Comparison of ENCODE assay signal across 15 cellular contexts in the genomic region with DNA sequence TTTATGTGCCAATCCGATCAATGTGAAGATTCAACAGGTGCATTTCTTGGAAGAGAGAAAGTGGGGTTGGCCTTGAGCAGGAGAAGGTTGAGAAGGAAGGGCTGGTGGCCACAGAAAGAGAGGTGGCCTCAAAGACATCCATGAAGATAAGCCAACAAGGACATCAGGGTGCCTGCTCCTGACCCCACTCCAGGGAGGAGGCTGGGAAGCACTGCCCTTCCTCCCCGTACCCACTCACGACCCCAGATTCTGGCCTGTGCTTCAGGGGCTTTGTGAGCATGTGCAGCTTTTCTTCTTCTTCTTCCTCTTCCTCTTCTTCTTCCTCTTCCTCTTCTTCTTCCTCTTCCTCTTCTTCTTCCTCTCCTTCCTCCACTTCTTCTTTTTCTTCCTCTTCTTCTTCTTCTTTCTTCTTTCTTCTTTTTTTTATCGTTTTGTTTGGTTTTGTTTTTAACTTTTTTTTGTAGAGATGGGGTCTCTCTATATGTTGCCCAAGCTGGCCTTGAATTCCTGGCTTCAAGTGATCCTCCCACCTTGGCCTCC. TPM values are rescaled to one million over a fixed set of nuclear protein-coding genes. Genes with fewer than 3 reads are reported as not detected.
DNase-seq lines count a peak whose midpoint lies in the region; ATAC-seq and TF ChIP-seq lines count a peak whose summit lies in the region.
"Had no signal": no experiment of that assay in that cellular context is flagged by ENCODE, and none has a peak within 500 bp of the region (broad histone marks: within the 10 kb centered on the region; RNA-seq: fewer than 3 reads in every experiment).

No MANE protein-coding gene starts in this region.

- CTCF ChIA-PET in activated CD4-positive, alpha-beta memory T cell treated with anti-CD3 and anti-CD28 coated beads for 36 hours (lab: Charles Lee): interaction anchor here (1.6 kb wide), 1 partner anchor 303 kb away, joined by 3 read pairs; no protein-coding TSS in a partner anchor

- H3K4me3 Mint-ChIP-seq in activated CD4-positive, alpha-beta memory T cell treated with anti-CD3 and anti-CD28 coated beads for 36 hours: no peak overlapping the region

- ATAC-seq in heart left ventricle (no peak), left ventricle myocardium superior (no peak), aorta (ENCODE audit: low FRiP score) (no peak), HG03460 (IDR thresholded peaks at IDR 0.05; ENCODE audit: unreplicated experiment) (no peak)

- H3K9me3 Mint-ChIP-seq in activated CD4-positive, alpha-beta memory T cell treated with anti-CD3 and anti-CD28 coated beads for 36 hours: no peaks in the 10 kb centered on the region

- POLR2A ChIA-PET in activated CD4-positive, alpha-beta memory T cell treated with anti-CD3 and anti-CD28 coated beads for 36 hours (lab: Charles Lee): no interaction called here

- H3K79me2 ChIP-seq in parathyroid adenoma: no peaks in the 10 kb centered on the region

- H3K36me3 ChIP-seq in heart left ventricle (no peaks in the 10 kb centered on the region), esophagus muscularis mucosa (no peaks in the 10 kb centered on the region), parathyroid adenoma (ENCODE audit: control insufficient read depth, insufficient read depth, low read length) (no peaks in the 10 kb centered on the region), aorta (ENCODE audit: control insufficient read depth in 1 of 2, insufficient read depth in 2 of 2, low read length in 1 of 2) (no peaks in the 10 kb centered on the region)

- no peak for TF ChIP-seq EP300 in esophagus muscularis mucosa (IDR thresholded peaks at IDR 0.05)

- TF ChIP-seq POLR2A in heart left ventricle (IDR thresholded peaks at IDR 0.05) (no peak), esophagus muscularis mucosa (IDR thresholded peaks at IDR 0.05; ENCODE audit: low read depth) (no peak)

- no peak overlapping the region for H3K4me2 ChIP-seq in parathyroid adenoma (ENCODE audit: low read length)
- H3K4me2 ChIP-seq: KMS-11 had no signal

- DNase-seq in heart left ventricle (peak in 2 of 5 donors; percentile 6 to 24), left ventricle myocardium superior (no peak), esophagus muscularis mucosa (ENCODE audit: extremely low spot score) (no peak), aorta (no peak), GOT3 (lab: John Stamatoyannopoulos, UW) (no peak)
- no peak for DNase-seq in activated CD4-positive, alpha-beta memory T cell treated with anti-CD3 and anti-CD28 coated beads for 36 hours
- DNase-seq: activated CD4-positive, alpha-beta T cell treated with anti-CD3 and anti-CD28 coated beads, Interleukin-2, amount 50 U/mL, for 48 hours; activated gamma-delta T cell; NCI-H1930; NCI-H774; SHP77 had no signal

- 82 to 89% (median 87%) methylated on average over 4 of the region's 4 CpGs for WGBS in heart left ventricle, 4 donors
- 96% methylated on average over 4 of the region's 4 CpGs for WGBS in esophagus muscularis mucosa
- WGBS in aorta, 2 donors: 90 to 95% methylated on average over 4 of the region's 4 CpGs

- no peaks in the 10 kb centered on the region for H3K27me3 Mint-ChIP-seq in activated CD4-positive, alpha-beta memory T cell treated with anti-CD3 and anti-CD28 coated beads for 36 hours

- no peaks in the 10 kb centered on the region for H3K36me3 Mint-ChIP-seq in activated CD4-positive, alpha-beta memory T cell treated with anti-CD3 and anti-CD28 coated beads for 36 hours

- H3K9me3 ChIP-seq in heart left ventricle (peaks cover 0 to 5% (median 0%) of the 10 kb centered on the region in 12 donors), esophagus muscularis mucosa (no peaks in the 10 kb centered on the region), parathyroid adenoma (ENCODE audit: control insufficient read depth, low read length) (no peaks in the 10 kb centered on the region), aorta (ENCODE audit: control insufficient read depth, low read length) (no peaks in the 10 kb centered on the region)

- H3K27ac ChIP-seq in heart left ventricle (peak overlapping the region in 11 of 12 donors; percentile 74 to 97 (median 89)), esophagus muscularis mucosa (replicated peaks in 1 of 4) (peak overlapping the region; percentile 54 to 85 (median 76)), parathyroid adenoma (peak overlapping the region; percentile 95), aorta (ENCODE audit: low read depth in 1 of 2, low read length in 2 of 2) (peak overlapping the region; percentile 31 to 65)
- H3K27ac ChIP-seq: KMS-11 had no signal

- H3K27me3 ChIP-seq in heart left ventricle (no peaks in the 10 kb centered on the region), esophagus muscularis mucosa (no peaks in the 10 kb centered on the region), parathyroid adenoma (ENCODE audit: control insufficient read depth, insufficient read depth, low read length) (no peaks in the 10 kb centered on the region), aorta (ENCODE audit: control insufficient read depth in 1 of 2, insufficient read depth in 2 of 2, low read length in 1 of 2) (no peaks in the 10 kb centered on the region)

- no peak overlapping the region for H3K9ac ChIP-seq in parathyroid adenoma
- H3K9ac ChIP-seq: KMS-11 had no signal

- peaks cover 25 to 98% (median 89%) of the 10 kb centered on the region in 12 donors for H3K4me1 ChIP-seq in heart left ventricle
- peaks cover 69 to 93% (median 89%) of the 10 kb centered on the region in 4 donors for H3K4me1 ChIP-seq in esophagus muscularis mucosa
- H3K4me1 ChIP-seq in parathyroid adenoma: peaks cover 21% of the 10 kb centered on the region
- peaks cover 4 to 18% of the 10 kb centered on the region in 2 donors for H3K4me1 ChIP-seq in aorta (ENCODE audit: control insufficient read depth in 1 of 2, insufficient read depth in 2 of 2, low read length in 2 of 2)

- intact Hi-C loops in heart left ventricle (cut with DNase I) (loop anchor here in 3 of 10 donors (5.0 to 10.0 kb wide), 3 partner anchors 34 to 67 kb away; no protein-coding TSS in a partner anchor), left ventricle myocardium superior (cut with micrococcal nuclease) (no loop called here), esophagus muscularis mucosa (cut with DNase I) (loop anchor here (5.0 kb wide), 1 partner anchor 64 kb away; no protein-coding TSS in a partner anchor), aorta (cut with DNase I) (no loop called here)
- intact Hi-C loops in activated CD4-positive, alpha-beta memory T cell treated with anti-CD3 and anti-CD28 coated beads for 36 hours (cut with micrococcal nuclease): no loop called here

- H2AFZ ChIP-seq in parathyroid adenoma: no peak overlapping the region

- peaks cover 8% of the 10 kb centered on the region for H3K4me1 Mint-ChIP-seq in activated CD4-positive, alpha-beta memory T cell treated with anti-CD3 and anti-CD28 coated beads for 36 hours (ENCODE audit: low read depth)

- H3K4me3 ChIP-seq in heart left ventricle (no peak overlapping the region), esophagus muscularis mucosa (no peak overlapping the region), parathyroid adenoma (ENCODE audit: low read depth, low read length) (no peak overlapping the region), aorta (ENCODE audit: low read length in 2 of 2) (no peak overlapping the region)
- H3K4me3 ChIP-seq: skin epidermis had no signal

- no peak overlapping the region for H3K27ac Mint-ChIP-seq in activated CD4-positive, alpha-beta memory T cell treated with anti-CD3 and anti-CD28 coated beads for 36 hours

- TF ChIP-seq CTCF in heart left ventricle (IDR thresholded peaks at IDR 0.05) (no peak), esophagus muscularis mucosa (IDR thresholded peaks at IDR 0.05) (no peak), parathyroid adenoma (IDR thresholded peaks at IDR 0.05) (no peak)

RNA-seq across cellular contexts. Expression of a gene that starts 30.3 kb away (rescaled TPM):
- total RNA-seq in heart left ventricle: 100 to 1,000 TPM; 405 to 851 (median 724) TPM
- 100 to 1,000 TPM; 117 to 396 TPM for polyA plus RNA-seq in heart left ventricle
- total RNA-seq in left ventricle myocardium superior: 657 TPM
- 100 to 1,000 TPM in 2 of 4 donors, 10 to 100 TPM in 2; 94.3 to 191 (median 127) TPM for total RNA-seq in esophagus muscularis mucosa
- 100 to 1,000 TPM; 250 to 313 TPM for total RNA-seq in aorta
- 100 to 1,000 TPM; 471 to 938 TPM for polyA plus RNA-seq in aorta
- not detected for total RNA-seq in activated CD4-positive, alpha-beta memory T cell treated with anti-CD3 and anti-CD28 coated beads for 36 hours

Comparison
In these comparisons a context has a peak if more than half of its experiments do, and no peak if none do; other contexts are left out.
1. RNA of a gene that starts 30.3 kb away (total RNA-seq): 405 to 851 TPM in heart left ventricle, 657 TPM in left ventricle myocardium superior (single experiment), 250 to 313 TPM in aorta and 94.3 to 191 TPM in esophagus muscularis mucosa; not detected in activated CD4-positive, alpha-beta memory T cell treated with anti-CD3 and anti-CD28 coated beads for 36 hours; every median in the first group is over 10 times any median in the second.
2. Peak in every context shown above with its lines, with median percentiles within 50 percentile points of each other: H3K27ac ChIP-seq.